Comparison of ENCODE assay signal across 1 cellular context in genomic region chr7:78427209-78427608, GRCh38.
TF ChIP-seq lines count a peak whose summit lies in the region.

No MANE protein-coding gene starts in this region.

TF ChIP-seq in HepG2, 621 proteins besides CTCF, POLR2A, EP300 and RAD21:
- no peak for TF ChIP-seq AFF4 (CRISPR knock-in tag; IDR thresholded peaks at IDR 0.05)
- TF ChIP-seq GMEB1 (CRISPR knock-in tag; IDR thresholded peaks at IDR 0.05; ENCODE audit: borderline replicate concordance): no peak
- TF ChIP-seq ONECUT2 (CRISPR knock-in tag; IDR thresholded peaks at IDR 0.05): no peak
- no peak for TF ChIP-seq PAWR (CRISPR knock-in tag; IDR thresholded peaks at IDR 0.05; ENCODE audit: borderline replicate concordance)
- no peak for TF ChIP-seq ZNF850 (CRISPR knock-in tag; conservative IDR thresholded peaks at IDR 0.05)
- TF ChIP-seq TEAD2 (CRISPR knock-in tag; IDR thresholded peaks at IDR 0.05): no peak
- no peak for TF ChIP-seq NONO (IDR thresholded peaks at IDR 0.05)
- TF ChIP-seq NONO (CRISPR knock-in tag; conservative IDR thresholded peaks at IDR 0.05): no peak
- TF ChIP-seq GPBP1L1 (CRISPR knock-in tag; IDR thresholded peaks at IDR 0.05): no peak
- no peak for TF ChIP-seq ZNF33A (CRISPR knock-in tag; IDR thresholded peaks at IDR 0.05; ENCODE audit: borderline replicate concordance)
TF ChIP-seq in HepG2: peak in this region for 0.
